Comparison of ENCODE assay signal across 8 cellular contexts in the genomic region with DNA sequence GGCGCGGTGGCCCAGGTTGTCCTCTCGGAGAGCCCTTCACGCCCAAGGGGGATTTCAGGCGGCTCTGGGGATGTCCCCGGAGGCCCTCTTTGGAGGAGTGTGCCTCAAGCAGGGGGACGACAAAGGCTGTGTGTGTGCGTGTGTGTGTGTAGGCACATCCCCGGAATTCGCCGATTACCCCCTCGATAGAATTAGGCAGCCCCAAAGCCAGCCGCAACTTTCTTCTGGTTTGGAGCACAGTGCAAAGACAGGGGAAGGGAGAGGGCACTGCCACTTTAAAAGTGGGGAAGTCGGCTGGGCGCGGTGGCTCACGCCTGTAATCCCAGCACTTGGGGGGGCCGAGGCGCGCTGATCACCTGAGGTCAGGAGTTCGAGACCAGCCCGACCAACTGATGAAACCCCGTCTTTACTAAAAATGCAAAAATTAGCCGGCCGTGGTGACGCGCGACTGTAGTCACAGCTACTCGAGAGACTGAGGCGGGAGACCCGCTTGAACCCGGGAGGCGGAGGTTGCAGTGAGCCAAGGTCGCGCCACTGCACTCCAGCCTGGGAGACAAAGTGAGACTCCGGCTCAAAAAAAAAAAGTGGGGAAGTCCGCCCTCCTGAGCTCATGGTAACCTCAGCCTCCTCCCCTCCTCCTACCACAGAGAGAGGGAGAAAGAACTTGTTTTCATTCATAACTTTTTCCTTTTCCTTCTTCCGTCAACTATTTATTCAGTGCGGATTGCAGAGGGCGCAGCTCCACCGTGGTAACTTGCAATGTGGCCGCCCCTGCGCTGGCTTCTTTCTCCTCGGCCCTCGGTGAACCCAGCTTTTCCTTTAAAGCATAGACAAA. TPM values are rescaled to one million over a fixed set of nuclear protein-coding genes. Genes with fewer than 3 reads are reported as not detected.
A peak's percentile ranks its signal among the peaks of the same experiment; 100 is the strongest.
DNase-seq lines count a peak whose midpoint lies in the region; ATAC-seq, FAIRE-seq and TF ChIP-seq lines count a peak whose summit lies in the region.

No MANE protein-coding gene starts in this region.

- H3K4me3 ChIP-seq in GM23248 (peak overlapping the region; percentile 75), MG63 (peak overlapping the region; percentile 66), HepG2 (replicated peaks in 1 of 3; ENCODE audit: insufficient read depth in 1 of 3, low read depth in 2 of 3, low read length in 3 of 3) (peak overlapping the region; percentile 83 to 96 (median 90))

- no peaks in the 10 kb centered on the region for H3K9me2 ChIP-seq in GM23248 (ENCODE audit: insufficient read depth)

- H3K36me3 ChIP-seq in ES-I3 (ENCODE audit: insufficient read depth, low read length) (peaks cover 16% of the 10 kb centered on the region), GM23248 (ENCODE audit: low read depth) (no peaks in the 10 kb centered on the region), MG63 (peaks cover 22% of the 10 kb centered on the region), HepG2 (replicated peaks in 1 of 2; ENCODE audit: control insufficient read depth in 1 of 2, insufficient read depth in 2 of 2, low read length in 2 of 2) (peaks cover 20 to 34% of the 10 kb centered on the region in 2 experiments)

- H4K20me1 ChIP-seq in GM23248 (ENCODE audit: insufficient read depth) (no peaks in the 10 kb centered on the region), HepG2 (ENCODE audit: insufficient read depth, low read length) (peaks cover 34% of the 10 kb centered on the region)

- WGBS in GM23248 (ENCODE audit: low coverage in 1 of 2, low lambda C conversion rate in 2 of 2, missing lambda C conversion rate in 2 of 2), 2 experiments, result 1 to 3% methylated on average over 43 to 45 of the region's 45 CpGs
- under 1% methylated on average over 33 of the region's 45 CpGs for WGBS in HepG2 (ENCODE audit: low lambda C conversion rate)

- intact Hi-C loops in activated CD4-positive, alpha-beta T cell treated with anti-CD3 and anti-CD28 coated beads for 36 hours (cut with DNase I, micrococcal nuclease), result loop anchor here (1.0 to 10.0 kb wide), 18 partner anchors 13 to 1702 kb away; partner anchors contain the start of genes ANKRD50 (in 1 of the 2), ANXA5 (in 1 of the 2) and NUDT6 (in 1 of the 2)
- intact Hi-C loops in HepG2 (cut with micrococcal nuclease; ENCODE audit: unreplicated experiment), result loop anchor here (1.0 to 5.0 kb wide), 5 partner anchors 80 to 272 kb away; no protein-coding TSS in a partner anchor

- peak; percentile 75 for DNase-seq in GM23248
- DNase-seq in MG63, result peak; percentile 60
- DNase-seq in activated CD4-positive, alpha-beta T cell treated with anti-CD3 and anti-CD28 coated beads for 36 hours, result peak; percentile 81
- peak; percentile 75 for DNase-seq in HepG2 (ENCODE audit: low spot score)
- peak; percentile 58 for DNase-seq in stimulated activated CD4-positive, alpha-beta T cell treated with anti-CD3 and anti-CD28 coated beads, Interleukin-4, amount 100 ng/mL, for 24 hours
- DNase-seq in OCI-M2 (lab: John Stamatoyannopoulos, UW; ENCODE audit: unreplicated experiment), result no peak

- CTCF ChIA-PET in activated CD4-positive, alpha-beta T cell treated with anti-CD3 and anti-CD28 coated beads for 36 hours (lab: Charles Lee), result interaction anchor here (0.6 to 2.6 kb wide), 6 partner anchors 11 to 262 kb away, joined by 3 to 12 read pairs (median 4); no protein-coding TSS in a partner anchor
- CTCF ChIA-PET in HepG2 (lab: Yijun Ruan, JAX; ENCODE audit: low intra/inter-chr PET ratio, low total read pairs), result interaction anchor here (2.7 kb wide), 1 partner anchor 165 kb away, joined by 10 read pairs; no protein-coding TSS in a partner anchor

- peak; percentile 56 for ATAC-seq in activated CD4-positive, alpha-beta T cell treated with anti-CD3 and anti-CD28 coated beads for 36 hours
- ATAC-seq in HepG2, result peak; percentile 39

- TSS peak; percentile 78 for BruUV-seq in HepG2 (replicated peaks; lab: Mats Ljungman, UMichigan)

- H3K9ac ChIP-seq in ES-I3 (ENCODE audit: low read depth, low read length), result peak overlapping the region; percentile 74
- peak overlapping the region; percentile 64 for H3K9ac ChIP-seq in GM23248
- peak overlapping the region; percentile 87 for H3K9ac ChIP-seq in HepG2 (ENCODE audit: insufficient read depth, low read depth, low read length)

- H3K4me3 Mint-ChIP-seq in activated CD4-positive, alpha-beta T cell treated with anti-CD3 and anti-CD28 coated beads for 36 hours, result peak overlapping the region; percentile 79

- H3K9me3 ChIP-seq in ES-I3 (ENCODE audit: control insufficient read depth, insufficient read depth, low read length) (no peaks in the 10 kb centered on the region), GM23248 (ENCODE audit: low read depth) (no peaks in the 10 kb centered on the region), MG63 (no peaks in the 10 kb centered on the region), HepG2 (ENCODE audit: low read length) (no peaks in the 10 kb centered on the region)

- peak overlapping the region; percentile 79 for H2AFZ ChIP-seq in GM23248
- H2AFZ ChIP-seq in HepG2 (ENCODE audit: low read length), result no peak overlapping the region

- H3K36me3 Mint-ChIP-seq in activated CD4-positive, alpha-beta T cell treated with anti-CD3 and anti-CD28 coated beads for 36 hours (ENCODE audit: low read depth), result peaks cover 57% of the 10 kb centered on the region

- 0 out of 2 replicates have a peak, but pooled peaks have one; percentile 19 for TF ChIP-seq RAD21 in HepG2 (CRISPR knock-in tag; IDR thresholded peaks at IDR 0.05)

- H3K4me1 Mint-ChIP-seq in activated CD4-positive, alpha-beta T cell treated with anti-CD3 and anti-CD28 coated beads for 36 hours, result peaks cover 27% of the 10 kb centered on the region

- H3K9me3 Mint-ChIP-seq in activated CD4-positive, alpha-beta T cell treated with anti-CD3 and anti-CD28 coated beads for 36 hours (ENCODE audit: low read depth), result no peaks in the 10 kb centered on the region

- H3K4me1 ChIP-seq in ES-I3 (ENCODE audit: insufficient read depth, low read length) (peaks cover 14% of the 10 kb centered on the region), GM23248 (ENCODE audit: insufficient read depth) (peaks cover 11% of the 10 kb centered on the region; the same call in 1 of the 2 replicates), HepG2 (ENCODE audit: insufficient read depth, low read length) (peaks cover 41% of the 10 kb centered on the region)

- H3K27ac ChIP-seq in GM23248, result peak overlapping the region; percentile 8
- peak overlapping the region; percentile 15 for H3K27ac ChIP-seq in cingulate gyrus (ENCODE audit: low read depth, low read length)
- H3K27ac ChIP-seq in HepG2 (ENCODE audit: extremely low read length, insufficient read depth, low read length), result peak overlapping the region; percentile 90

- no peaks in the 10 kb centered on the region for H3K79me2 ChIP-seq in GM23248 (ENCODE audit: insufficient read depth)
- peaks cover 75% of the 10 kb centered on the region for H3K79me2 ChIP-seq in HepG2 (ENCODE audit: insufficient read depth, low read length)

- no peak for FAIRE-seq in HepG2 (lab: Jason Lieb, UNC)

- peak; percentile 59 for TF ChIP-seq CTCF in HepG2 (CRISPR knock-in tag; IDR thresholded peaks at IDR 0.05)

- H3F3A ChIP-seq in GM23248 (ENCODE audit: insufficient read depth), result peaks cover 16% of the 10 kb centered on the region; the same call in 1 of the 2 replicates

- H3K27ac Mint-ChIP-seq in activated CD4-positive, alpha-beta T cell treated with anti-CD3 and anti-CD28 coated beads for 36 hours, result peak overlapping the region; percentile 90

- peak; percentile 26 to 39; a peak in 2 of 4 replicates for TF ChIP-seq POLR2A in HepG2 (IDR thresholded peaks at IDR 0.05; ENCODE audit: insufficient read depth in 1 of 2, low read depth in 2 of 2, low read length in 2 of 2)

- H3K27me3 ChIP-seq in GM23248 (replicated peaks; ENCODE audit: insufficient read depth), result no peaks in the 10 kb centered on the region
- no peaks in the 10 kb centered on the region for H3K27me3 ChIP-seq in MG63
- no peaks in the 10 kb centered on the region; a peak in 1 of 5 replicates for H3K27me3 ChIP-seq in HepG2 (ENCODE audit: control insufficient read depth in 1 of 2, insufficient read depth in 2 of 2, low read length in 2 of 2)

- in situ Hi-C loops in GM23248 (cut with MboI) (loop anchor here (10.0 to 25.0 kb wide), 3 partner anchors 262 to 706 kb away; no protein-coding TSS in a partner anchor), HepG2 (cut with HindIII; ENCODE audit: extremely low pct_ligation_motif_present, low pct_unique_long_range_greater_than_20kb) (loop anchor here (5.0 to 25.0 kb wide), 6 partner anchors 78 to 863 kb away; no protein-coding TSS in a partner anchor)

- TF ChIP-seq EP300 in HepG2 (IDR thresholded peaks at IDR 0.05; ENCODE audit: low read depth in 2 of 2, low read length in 2 of 2), result no peak
- no peak for TF ChIP-seq EP300 in HepG2 (CRISPR knock-in tag; IDR thresholded peaks at IDR 0.05; ENCODE audit: borderline replicate concordance)

- peaks cover 5% of the 10 kb centered on the region for H3K27me3 Mint-ChIP-seq in activated CD4-positive, alpha-beta T cell treated with anti-CD3 and anti-CD28 coated beads for 36 hours

- peak overlapping the region; percentile 89 for H3K4me2 ChIP-seq in GM23248 (ENCODE audit: unreplicated experiment)
- peak overlapping the region; percentile 74 for H3K4me2 ChIP-seq in HepG2 (ENCODE audit: low read depth, low read length)

- POLR2A ChIA-PET in activated CD4-positive, alpha-beta T cell treated with anti-CD3 and anti-CD28 coated beads for 36 hours (lab: Charles Lee), result interaction anchor here (0.6 to 2.1 kb wide), 8 partner anchors 13 to 81 kb away, joined by 3 to 18 read pairs (median 4); no protein-coding TSS in a partner anchor
- POLR2A ChIA-PET in HepG2 (lab: Yijun Ruan, JAX), result interaction anchor here (0.8 to 3.4 kb wide), 16 partner anchors 9 to 262 kb away, joined by 3 to 33 read pairs (median 8); no protein-coding TSS in a partner anchor

RNA-seq across cellular contexts. Expression of gene SPRY1, which starts 2.4 kb away (rescaled TPM):
- total RNA-seq in GM23248 (2014; rRNA removed; shearing (Covaris generic)), result 1.3 and 6.4 TPM in 2 replicates
- polyA plus RNA-seq in GM23248 (2016; fragmentation: Nextera tagmentation; extraction: Ambion mirVana), result 3.6 and 3.9 TPM in 2 replicates
- 1.9 and 2.0 TPM in 2 replicates for total RNA-seq in MG63 (2014; rRNA removed; shearing (Covaris generic); ENCODE audit: low replicate concordance)
- 10 to 100 TPM; 51.2 to 52.0 TPM for total RNA-seq in activated CD4-positive, alpha-beta T cell treated with anti-CD3 and anti-CD28 coated beads for 36 hours
- total RNA-seq in HepG2 (2016; rRNA removed; fragmentation: Illumina TruSeq; extraction: Trizol), result 22.5 and 24.7 TPM in 2 replicates
- total RNA-seq in HepG2 (2016; cell fraction: cytosol; rRNA removed; fragmentation: Illumina TruSeq; extraction: Trizol; ENCODE audit: low read depth), result 4.3 and 5.4 TPM in 2 replicates
- total RNA-seq in HepG2 (2016; cell fraction: insoluble cytoplasmic fraction; rRNA removed; fragmentation: Illumina TruSeq; extraction: Trizol), result 21.4 and 23.6 TPM in 2 replicates
- total RNA-seq in HepG2 (2016; cell fraction: membrane; rRNA removed; fragmentation: Illumina TruSeq; extraction: Trizol), result 14.5 and 17.5 TPM in 2 replicates
- 31.3 and 35.8 TPM in 2 replicates for total RNA-seq in HepG2 (2016; cell fraction: nucleus; rRNA removed; fragmentation: Illumina TruSeq; extraction: Trizol)
- 33.4 and 35.4 TPM in 2 replicates for polyA plus RNA-seq in HepG2 (2011; rRNA removed)
- 19.4 and 28.2 TPM in 2 replicates for polyA plus RNA-seq in HepG2 (2011; cell fraction: cytosol; rRNA removed)
- 51.7 and 53.2 TPM in 2 replicates for polyA plus RNA-seq in HepG2 (2011; cell fraction: nucleus; rRNA removed)
- 31.5 and 33.4 TPM in 2 replicates for polyA plus RNA-seq in HepG2 (2012)
- polyA plus RNA-seq in HepG2 (2016; cell fraction: cytosol; fragmentation: Illumina TruSeq; extraction: Trizol; ENCODE audit: low read depth), result 1.8 and 1.9 TPM in 2 replicates
- 22.0 and 23.2 TPM in 2 replicates for polyA plus RNA-seq in HepG2 (2016; cell fraction: insoluble cytoplasmic fraction; fragmentation: Illumina TruSeq; extraction: Trizol; ENCODE audit: low read depth)
- polyA plus RNA-seq in HepG2 (2016; cell fraction: membrane; fragmentation: Illumina TruSeq; extraction: Trizol; ENCODE audit: low read depth), result 7.4 and 7.5 TPM in 2 replicates
- 70.5 and 74.3 TPM in 2 replicates for polyA plus RNA-seq in HepG2 (2016; cell fraction: nucleus; fragmentation: Illumina TruSeq; extraction: Trizol; ENCODE audit: insufficient read depth, low read depth)
- polyA minus RNA-seq in HepG2 (2011; rRNA and poly(A)+ RNA removed; ENCODE audit: low replicate concordance), result 0.26 and 48.0 TPM in 2 replicates
- 37.3 and 43.9 TPM in 2 replicates for polyA minus RNA-seq in HepG2 (2011; cell fraction: cytosol; rRNA and poly(A)+ RNA removed)
- polyA minus RNA-seq in HepG2 (2011; cell fraction: nucleus; rRNA and poly(A)+ RNA removed), result 61.7 and 66.8 TPM in 2 replicates

Comparison
In these comparisons a context has a peak if more than half of its experiments do, and no peak if none do; other contexts are left out.
1. H3K27ac ChIP-seq: peak in every context shown above with its lines; median percentile 90 in HepG2; 15 in cingulate gyrus; 8 in GM23248.